1 cellular context compared by ENCODE assay signal in the genomic region with DNA sequence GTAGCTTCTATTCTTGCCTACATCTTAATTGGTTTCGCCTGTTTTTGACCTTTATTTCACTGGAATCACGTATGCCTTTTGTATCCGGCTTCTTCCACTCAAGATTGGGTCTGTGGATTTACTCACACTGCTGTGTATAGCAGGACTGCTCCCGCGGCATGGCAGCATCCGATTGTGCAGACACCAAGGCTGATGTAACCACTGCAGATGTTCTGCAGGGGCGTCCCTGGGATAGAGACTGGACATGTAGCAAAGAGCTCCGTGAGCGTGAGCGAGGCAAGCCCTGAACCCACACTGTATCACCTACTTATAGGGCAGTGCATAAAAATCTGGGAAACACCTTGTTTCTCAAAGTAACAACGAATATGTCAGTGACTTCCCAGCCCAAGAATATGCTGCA.
TF ChIP-seq lines count a peak whose summit lies in the region.

No MANE protein-coding gene starts in this region.

TF ChIP-seq in H1, 55 proteins besides CTCF, POLR2A, EP300 and RAD21:
- TF ChIP-seq HDAC6 (IDR thresholded peaks at IDR 0.05; ENCODE audit: low read depth, low read length) = no peak
- no peak for TF ChIP-seq ZNF274 (IDR thresholded peaks at IDR 0.05; ENCODE audit: borderline replicate concordance, extremely low read depth, low read length)
- no peak for TF ChIP-seq KDM4A (IDR thresholded peaks at IDR 0.05; ENCODE audit: low read depth, low read length, severe bottlenecking)
- no peak for TF ChIP-seq ATF2 (IDR thresholded peaks at IDR 0.05; ENCODE audit: low read length)
- TF ChIP-seq PHF8 (conservative IDR thresholded peaks at IDR 0.05; ENCODE audit: low read depth, low read length) = no peak
- no peak for TF ChIP-seq CREB1 (IDR thresholded peaks at IDR 0.05)
- TF ChIP-seq TEAD4 (IDR thresholded peaks at IDR 0.05; ENCODE audit: low read depth, low read length) = no peak
- TF ChIP-seq NANOG (IDR thresholded peaks at IDR 0.05; ENCODE audit: insufficient read depth, low read depth, low read length, poor library complexity, severe bottlenecking) = no peak
- TF ChIP-seq ATF3 (IDR thresholded peaks at IDR 0.05; ENCODE audit: insufficient read depth, low read depth, low read length) = no peak
- no peak for TF ChIP-seq FOSL1 (IDR thresholded peaks at IDR 0.05; ENCODE audit: insufficient read depth, low read depth, low read length)
- no peak for TF ChIP-seq SP4 (IDR thresholded peaks at IDR 0.05; ENCODE audit: low read length)
- no peak for TF ChIP-seq CBX8 (IDR thresholded peaks at IDR 0.05; ENCODE audit: borderline replicate concordance, low read depth, low read length)
